Comparison of ENCODE assay signal across 1 cellular context in the genomic region with DNA sequence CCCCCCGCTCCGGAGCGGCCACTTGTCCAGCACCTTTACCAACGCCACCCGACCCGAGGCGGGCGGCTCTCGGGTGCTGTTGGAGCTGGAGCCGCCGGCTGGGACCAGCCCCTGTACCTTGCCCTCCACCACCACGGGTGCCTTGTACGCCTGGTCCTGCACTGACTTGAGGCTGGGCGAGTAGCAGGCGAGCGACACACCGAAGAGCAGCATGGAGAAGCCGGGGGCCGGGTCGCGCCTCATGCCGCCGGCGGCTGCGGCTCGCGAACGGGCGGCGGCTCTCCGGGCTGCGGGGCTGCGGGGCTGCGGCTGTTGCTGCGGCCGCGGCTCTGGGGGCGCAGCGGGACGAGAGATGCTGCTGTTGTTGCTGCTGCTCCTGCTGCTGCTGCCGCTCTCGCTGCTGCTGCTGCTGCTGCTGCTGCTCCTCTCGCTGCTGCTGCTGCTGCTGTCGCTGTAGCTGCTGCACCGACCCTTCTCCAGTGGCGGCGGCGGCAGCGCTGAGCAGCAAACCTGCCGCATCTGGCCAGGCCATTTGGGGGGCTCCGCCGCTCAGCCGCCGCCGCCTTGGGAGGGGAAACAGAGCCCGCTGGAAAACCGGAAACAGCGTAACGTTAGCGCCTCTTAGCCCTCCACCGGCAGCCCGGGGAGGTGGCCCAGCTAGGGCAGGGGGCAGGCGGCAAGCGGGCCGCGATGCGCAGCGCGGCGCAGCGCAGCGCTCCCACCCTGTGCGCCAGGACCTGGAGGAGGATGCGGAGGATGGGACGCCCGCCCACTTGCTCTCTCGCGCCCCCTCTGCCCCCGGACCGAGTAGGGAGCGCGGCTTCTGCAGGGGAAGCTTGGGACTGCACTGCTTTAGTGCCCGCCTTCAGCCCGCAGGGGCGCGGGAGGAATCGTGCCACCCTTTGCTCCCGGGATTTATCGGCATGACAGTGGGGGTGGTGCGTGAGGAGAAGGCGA.
TF ChIP-seq lines count a peak whose summit lies in the region.

A gene (minus strand): TSS at position 749 of the 957 bp plus-strand sequence.

TF ChIP-seq in SK-N-SH, 30 proteins besides CTCF, POLR2A, EP300 and RAD21 (continued from another document):
- no peak for TF ChIP-seq SMC3 (IDR thresholded peaks at IDR 0.05; ENCODE audit: low read depth, low read length)
- no peak; the same call in 1 of the 2 replicates for TF ChIP-seq NFIC (IDR thresholded peaks at IDR 0.05; ENCODE audit: borderline replicate concordance)
- TF ChIP-seq, protein P1, sequence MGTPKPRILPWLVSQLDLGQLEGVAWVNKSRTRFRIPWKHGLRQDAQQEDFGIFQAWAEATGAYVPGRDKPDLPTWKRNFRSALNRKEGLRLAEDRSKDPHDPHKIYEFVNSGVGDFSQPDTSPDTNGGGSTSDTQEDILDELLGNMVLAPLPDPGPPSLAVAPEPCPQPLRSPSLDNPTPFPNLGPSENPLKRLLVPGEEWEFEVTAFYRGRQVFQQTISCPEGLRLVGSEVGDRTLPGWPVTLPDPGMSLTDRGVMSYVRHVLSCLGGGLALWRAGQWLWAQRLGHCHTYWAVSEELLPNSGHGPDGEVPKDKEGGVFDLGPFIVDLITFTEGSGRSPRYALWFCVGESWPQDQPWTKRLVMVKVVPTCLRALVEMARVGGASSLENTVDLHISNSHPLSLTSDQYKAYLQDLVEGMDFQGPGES (IDR thresholded peaks at IDR 0.05; ENCODE audit: low read depth, low read length): no peak
- TF ChIP-seq, protein P2, sequence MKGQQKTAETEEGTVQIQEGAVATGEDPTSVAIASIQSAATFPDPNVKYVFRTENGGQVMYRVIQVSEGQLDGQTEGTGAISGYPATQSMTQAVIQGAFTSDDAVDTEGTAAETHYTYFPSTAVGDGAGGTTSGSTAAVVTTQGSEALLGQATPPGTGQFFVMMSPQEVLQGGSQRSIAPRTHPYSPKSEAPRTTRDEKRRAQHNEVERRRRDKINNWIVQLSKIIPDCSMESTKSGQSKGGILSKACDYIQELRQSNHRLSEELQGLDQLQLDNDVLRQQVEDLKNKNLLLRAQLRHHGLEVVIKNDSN (IDR thresholded peaks at IDR 0.05; ENCODE audit: borderline replicate concordance, low read depth): no peak
- TF ChIP-seq GATA2 (CRISPR knock-in tag; IDR thresholded peaks at IDR 0.05): peak; percentile 43; the same call in 1 of the 2 replicates
- TF ChIP-seq TCF12 (IDR thresholded peaks at IDR 0.05): no peak; the same call in 1 of the 2 replicates
- TF ChIP-seq, protein P3, sequence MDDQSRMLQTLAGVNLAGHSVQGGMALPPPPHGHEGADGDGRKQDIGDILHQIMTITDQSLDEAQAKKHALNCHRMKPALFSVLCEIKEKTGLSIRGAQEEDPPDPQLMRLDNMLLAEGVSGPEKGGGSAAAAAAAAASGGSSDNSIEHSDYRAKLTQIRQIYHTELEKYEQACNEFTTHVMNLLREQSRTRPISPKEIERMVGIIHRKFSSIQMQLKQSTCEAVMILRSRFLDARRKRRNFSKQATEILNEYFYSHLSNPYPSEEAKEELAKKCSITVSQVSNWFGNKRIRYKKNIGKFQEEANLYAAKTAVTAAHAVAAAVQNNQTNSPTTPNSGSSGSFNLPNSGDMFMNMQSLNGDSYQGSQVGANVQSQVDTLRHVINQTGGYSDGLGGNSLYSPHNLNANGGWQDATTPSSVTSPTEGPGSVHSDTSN (IDR thresholded peaks at IDR 0.05): no peak
- no peak for TF ChIP-seq FOXM1 (IDR thresholded peaks at IDR 0.05; ENCODE audit: low read depth)
- no peak for TF ChIP-seq RFX5 (IDR thresholded peaks at IDR 0.05; ENCODE audit: low read length)
- peak; percentile 9 for TF ChIP-seq CHD2 (IDR thresholded peaks at IDR 0.05; ENCODE audit: low read length, partially characterized antibody)
- no peak for TF ChIP-seq EZH2phosphoT487 (IDR thresholded peaks at IDR 0.05; ENCODE audit: borderline replicate concordance, low read depth)
- TF ChIP-seq RCOR1 (IDR thresholded peaks at IDR 0.05; ENCODE audit: low read length): peak; percentile 43; the same call in 1 of the 2 replicates
- TF ChIP-seq TEAD4 (IDR thresholded peaks at IDR 0.05; ENCODE audit: borderline replicate concordance, insufficient read depth): no peak
- no peak for TF ChIP-seq MEF2A (IDR thresholded peaks at IDR 0.05; ENCODE audit: borderline replicate concordance, low read depth)
- 0 out of 2 replicates have a peak, but pooled peaks have one; percentile 12 for TF ChIP-seq SIN3A (IDR thresholded peaks at IDR 0.05; ENCODE audit: borderline replicate concordance, low read depth, low read length)
- TF ChIP-seq JUND (IDR thresholded peaks at IDR 0.05): no peak
- no peak for TF ChIP-seq TAF1 (IDR thresholded peaks at IDR 0.05; ENCODE audit: borderline replicate concordance, low read depth, low read length)
- TF ChIP-seq NRF1 (IDR thresholded peaks at IDR 0.05; ENCODE audit: low read depth, low read length): peak; percentile 49; the same call in 1 of the 2 replicates
- no peak for TF ChIP-seq POLR2AphosphoS5 (IDR thresholded peaks at IDR 0.05; ENCODE audit: low read depth, low read length)
- TF ChIP-seq, protein P4, sequence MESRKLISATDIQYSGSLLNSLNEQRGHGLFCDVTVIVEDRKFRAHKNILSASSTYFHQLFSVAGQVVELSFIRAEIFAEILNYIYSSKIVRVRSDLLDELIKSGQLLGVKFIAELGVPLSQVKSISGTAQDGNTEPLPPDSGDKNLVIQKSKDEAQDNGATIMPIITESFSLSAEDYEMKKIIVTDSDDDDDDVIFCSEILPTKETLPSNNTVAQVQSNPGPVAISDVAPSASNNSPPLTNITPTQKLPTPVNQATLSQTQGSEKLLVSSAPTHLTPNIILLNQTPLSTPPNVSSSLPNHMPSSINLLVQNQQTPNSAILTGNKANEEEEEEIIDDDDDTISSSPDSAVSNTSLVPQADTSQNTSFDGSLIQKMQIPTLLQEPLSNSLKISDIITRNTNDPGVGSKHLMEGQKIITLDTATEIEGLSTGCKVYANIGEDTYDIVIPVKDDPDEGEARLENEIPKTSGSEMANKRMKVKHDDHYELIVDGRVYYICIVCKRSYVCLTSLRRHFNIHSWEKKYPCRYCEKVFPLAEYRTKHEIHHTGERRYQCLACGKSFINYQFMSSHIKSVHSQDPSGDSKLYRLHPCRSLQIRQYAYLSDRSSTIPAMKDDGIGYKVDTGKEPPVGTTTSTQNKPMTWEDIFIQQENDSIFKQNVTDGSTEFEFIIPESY (IDR thresholded peaks at IDR 0.05; ENCODE audit: borderline replicate concordance, low read depth): no peak
- peak; percentile 21; the same call in 1 of the 2 replicates for TF ChIP-seq ELF1 (IDR thresholded peaks at IDR 0.05)
- TF ChIP-seq, protein P5, sequence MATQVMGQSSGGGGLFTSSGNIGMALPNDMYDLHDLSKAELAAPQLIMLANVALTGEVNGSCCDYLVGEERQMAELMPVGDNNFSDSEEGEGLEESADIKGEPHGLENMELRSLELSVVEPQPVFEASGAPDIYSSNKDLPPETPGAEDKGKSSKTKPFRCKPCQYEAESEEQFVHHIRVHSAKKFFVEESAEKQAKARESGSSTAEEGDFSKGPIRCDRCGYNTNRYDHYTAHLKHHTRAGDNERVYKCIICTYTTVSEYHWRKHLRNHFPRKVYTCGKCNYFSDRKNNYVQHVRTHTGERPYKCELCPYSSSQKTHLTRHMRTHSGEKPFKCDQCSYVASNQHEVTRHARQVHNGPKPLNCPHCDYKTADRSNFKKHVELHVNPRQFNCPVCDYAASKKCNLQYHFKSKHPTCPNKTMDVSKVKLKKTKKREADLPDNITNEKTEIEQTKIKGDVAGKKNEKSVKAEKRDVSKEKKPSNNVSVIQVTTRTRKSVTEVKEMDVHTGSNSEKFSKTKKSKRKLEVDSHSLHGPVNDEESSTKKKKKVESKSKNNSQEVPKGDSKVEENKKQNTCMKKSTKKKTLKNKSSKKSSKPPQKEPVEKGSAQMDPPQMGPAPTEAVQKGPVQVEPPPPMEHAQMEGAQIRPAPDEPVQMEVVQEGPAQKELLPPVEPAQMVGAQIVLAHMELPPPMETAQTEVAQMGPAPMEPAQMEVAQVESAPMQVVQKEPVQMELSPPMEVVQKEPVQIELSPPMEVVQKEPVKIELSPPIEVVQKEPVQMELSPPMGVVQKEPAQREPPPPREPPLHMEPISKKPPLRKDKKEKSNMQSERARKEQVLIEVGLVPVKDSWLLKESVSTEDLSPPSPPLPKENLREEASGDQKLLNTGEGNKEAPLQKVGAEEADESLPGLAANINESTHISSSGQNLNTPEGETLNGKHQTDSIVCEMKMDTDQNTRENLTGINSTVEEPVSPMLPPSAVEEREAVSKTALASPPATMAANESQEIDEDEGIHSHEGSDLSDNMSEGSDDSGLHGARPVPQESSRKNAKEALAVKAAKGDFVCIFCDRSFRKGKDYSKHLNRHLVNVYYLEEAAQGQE (IDR thresholded peaks at IDR 0.05; ENCODE audit: low read depth, low read length): no peak
- TF ChIP-seq, protein P6, sequence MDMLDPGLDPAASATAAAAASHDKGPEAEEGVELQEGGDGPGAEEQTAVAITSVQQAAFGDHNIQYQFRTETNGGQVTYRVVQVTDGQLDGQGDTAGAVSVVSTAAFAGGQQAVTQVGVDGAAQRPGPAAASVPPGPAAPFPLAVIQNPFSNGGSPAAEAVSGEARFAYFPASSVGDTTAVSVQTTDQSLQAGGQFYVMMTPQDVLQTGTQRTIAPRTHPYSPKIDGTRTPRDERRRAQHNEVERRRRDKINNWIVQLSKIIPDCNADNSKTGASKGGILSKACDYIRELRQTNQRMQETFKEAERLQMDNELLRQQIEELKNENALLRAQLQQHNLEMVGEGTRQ (IDR thresholded peaks at IDR 0.05; ENCODE audit: borderline replicate concordance, low read depth, low read length): no peak
- TF ChIP-seq GABPA (IDR thresholded peaks at IDR 0.05; ENCODE audit: low read depth): no peak
- no peak for TF ChIP-seq YY1 (IDR thresholded peaks at IDR 0.05; ENCODE audit: low read depth)
- peak; percentile 5; the same call in 1 of the 2 replicates for TF ChIP-seq MXI1 (IDR thresholded peaks at IDR 0.05; ENCODE audit: low read depth, low read length)
- no peak for TF ChIP-seq RXRA (IDR thresholded peaks at IDR 0.05; ENCODE audit: borderline replicate concordance, low read depth)
